Comparison of ENCODE assay signal across 1 cellular context in genomic region chr6:89999995-90000825, GRCh38.
TF ChIP-seq lines count a peak whose summit lies in the region.

No MANE protein-coding gene starts in this region.

TF ChIP-seq in HEK293, 187 proteins besides CTCF, POLR2A, EP300 and RAD21 (continued from another document):
- TF ChIP-seq BCL6B (tag by site-specific recombination; IDR thresholded peaks at IDR 0.05) (no peak), ZNF629 (tag by site-specific recombination; IDR thresholded peaks at IDR 0.05) (0 out of 2 replicates have a peak, but pooled peaks have one; percentile 31), MZF1 (tag by site-specific recombination; IDR thresholded peaks at IDR 0.05; ENCODE audit: borderline replicate concordance) (peak; percentile 91), ZNF530 (tag by site-specific recombination; IDR thresholded peaks at IDR 0.05; ENCODE audit: low read depth) (no peak), ZBTB7A (tag by site-specific recombination; IDR thresholded peaks at IDR 0.05; ENCODE audit: low read depth) (no peak), ZNF23 (tag by site-specific recombination; IDR thresholded peaks at IDR 0.05; ENCODE audit: borderline replicate concordance) (no peak), ZNF701 (tag by site-specific recombination; IDR thresholded peaks at IDR 0.05) (no peak), ZNF184 (tag by site-specific recombination; IDR thresholded peaks at IDR 0.05) (peak; percentile 40; the same call in 1 of the 2 replicates), ZNF843 (tag by site-specific recombination; IDR thresholded peaks at IDR 0.05) (no peak), ZBTB44 (tag by site-specific recombination; IDR thresholded peaks at IDR 0.05) (peak; percentile 50; the same call in 1 of the 2 replicates), ZBTB21 (tag by site-specific recombination; IDR thresholded peaks at IDR 0.05) (0 out of 2 replicates have a peak, but pooled peaks have one; percentile 19), ZNF404 (tag by site-specific recombination; IDR thresholded peaks at IDR 0.05) (no peak), PRDM6 (tag by site-specific recombination; IDR thresholded peaks at IDR 0.05) (peak; percentile 71), FEZF1 (tag by site-specific recombination; IDR thresholded peaks at IDR 0.05) (0 out of 2 replicates have a peak, but pooled peaks have one; percentile 25), GFI1B (tag by site-specific recombination; IDR thresholded peaks at IDR 0.05) (no peak), ZNF221 (tag by site-specific recombination; IDR thresholded peaks at IDR 0.05; ENCODE audit: borderline replicate concordance) (no peak), ZNF324 (tag by site-specific recombination; IDR thresholded peaks at IDR 0.05) (no peak), ZNF48 (tag by site-specific recombination; IDR thresholded peaks at IDR 0.05) (no peak), ZNF792 (tag by site-specific recombination; IDR thresholded peaks at IDR 0.05) (no peak)
